1 cellular context compared by ENCODE assay signal in the genomic region with DNA sequence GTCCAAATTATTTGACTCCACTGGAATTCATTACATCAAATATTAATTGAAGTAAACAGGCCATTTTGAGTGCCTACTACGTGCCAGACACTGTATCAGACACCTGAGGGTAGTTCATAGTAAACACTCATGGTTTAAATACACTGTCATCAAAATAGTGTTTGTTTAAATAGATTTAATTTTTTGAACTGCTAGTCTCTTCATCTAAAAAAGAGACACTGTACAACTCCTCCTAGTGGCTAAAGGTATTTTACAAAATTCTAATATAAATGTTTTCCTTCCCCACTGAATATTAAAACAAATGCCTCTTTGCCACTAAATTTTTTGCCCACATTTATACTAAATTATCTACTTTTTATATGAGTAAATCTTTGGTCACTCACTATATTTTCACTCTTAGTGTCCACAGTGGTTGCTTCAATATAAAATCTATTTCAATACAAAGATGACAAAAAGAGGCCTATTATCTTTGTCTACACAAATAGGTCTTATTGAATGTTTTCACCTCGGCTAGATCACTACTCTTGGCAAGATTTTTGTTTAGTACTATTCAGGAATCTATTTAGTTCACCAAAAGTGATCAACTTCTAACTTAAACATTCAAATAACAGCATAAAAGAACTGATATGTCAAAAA.
TF ChIP-seq lines count a peak whose summit lies in the region.

No MANE protein-coding gene starts in this region.

TF ChIP-seq in Ishikawa, 13 proteins besides CTCF, POLR2A, EP300 and RAD21 (continued from another document):
- TF ChIP-seq, protein P1, sequence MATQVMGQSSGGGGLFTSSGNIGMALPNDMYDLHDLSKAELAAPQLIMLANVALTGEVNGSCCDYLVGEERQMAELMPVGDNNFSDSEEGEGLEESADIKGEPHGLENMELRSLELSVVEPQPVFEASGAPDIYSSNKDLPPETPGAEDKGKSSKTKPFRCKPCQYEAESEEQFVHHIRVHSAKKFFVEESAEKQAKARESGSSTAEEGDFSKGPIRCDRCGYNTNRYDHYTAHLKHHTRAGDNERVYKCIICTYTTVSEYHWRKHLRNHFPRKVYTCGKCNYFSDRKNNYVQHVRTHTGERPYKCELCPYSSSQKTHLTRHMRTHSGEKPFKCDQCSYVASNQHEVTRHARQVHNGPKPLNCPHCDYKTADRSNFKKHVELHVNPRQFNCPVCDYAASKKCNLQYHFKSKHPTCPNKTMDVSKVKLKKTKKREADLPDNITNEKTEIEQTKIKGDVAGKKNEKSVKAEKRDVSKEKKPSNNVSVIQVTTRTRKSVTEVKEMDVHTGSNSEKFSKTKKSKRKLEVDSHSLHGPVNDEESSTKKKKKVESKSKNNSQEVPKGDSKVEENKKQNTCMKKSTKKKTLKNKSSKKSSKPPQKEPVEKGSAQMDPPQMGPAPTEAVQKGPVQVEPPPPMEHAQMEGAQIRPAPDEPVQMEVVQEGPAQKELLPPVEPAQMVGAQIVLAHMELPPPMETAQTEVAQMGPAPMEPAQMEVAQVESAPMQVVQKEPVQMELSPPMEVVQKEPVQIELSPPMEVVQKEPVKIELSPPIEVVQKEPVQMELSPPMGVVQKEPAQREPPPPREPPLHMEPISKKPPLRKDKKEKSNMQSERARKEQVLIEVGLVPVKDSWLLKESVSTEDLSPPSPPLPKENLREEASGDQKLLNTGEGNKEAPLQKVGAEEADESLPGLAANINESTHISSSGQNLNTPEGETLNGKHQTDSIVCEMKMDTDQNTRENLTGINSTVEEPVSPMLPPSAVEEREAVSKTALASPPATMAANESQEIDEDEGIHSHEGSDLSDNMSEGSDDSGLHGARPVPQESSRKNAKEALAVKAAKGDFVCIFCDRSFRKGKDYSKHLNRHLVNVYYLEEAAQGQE (IDR thresholded peaks at IDR 0.05; ENCODE audit: low read depth): no peak
- no peak for TF ChIP-seq CEBPB (IDR thresholded peaks at IDR 0.05)
